Comparison of ENCODE assay signal across 7 cellular contexts in genomic region chr4:171668403-171668802, GRCh38.
"Had no signal": no experiment of that assay in that cellular context is flagged by ENCODE, and none has a peak within 500 bp of the region (broad histone marks: within the 10 kb centered on the region; RNA-seq: fewer than 3 reads in every experiment).

No MANE protein-coding gene starts in this region.

- H3K9me3 Mint-ChIP-seq: IgD-negative memory B cell had no signal

- H3K27ac ChIP-seq: HL-60, KMS-11 had no signal

- FAIRE-seq: HTR-8/SVneo had no signal

- H3K36me3 Mint-ChIP-seq: IgD-negative memory B cell had no signal

- H3K9ac ChIP-seq: KMS-11 had no signal

- DNase-seq: IMR-90, KBM-7, KG1 had no signal

- H3K4me2 ChIP-seq: KMS-11 had no signal

- H3K4me3 Mint-ChIP-seq: IgD-negative memory B cell had no signal

- H3K27ac Mint-ChIP-seq: IgD-negative memory B cell had no signal
